In genomic region chr7:129588268-129588667, GRCh38 we compare ENCODE assay signal across 11 cellular contexts.
"Had no signal": no experiment of that assay in that cellular context is flagged by ENCODE, and none has a peak within 500 bp of the region (broad histone marks: within the 10 kb centered on the region; RNA-seq: fewer than 3 reads in every experiment).

No MANE protein-coding gene starts in this region.

- H3K4me3 ChIP-seq: GM23248, GM23338, HAP-1 had no signal

- H3K4me2 ChIP-seq: GM23338 had no signal

- DNase-seq: GM23248, GOT3, H7, H9, HCEC 1CT, HFFc6 had no signal

- H3K9ac ChIP-seq: GM23248 had no signal

- FAIRE-seq: H1, H54 had no signal

- H3K4me1 ChIP-seq: HAP-1 had no signal

- ATAC-seq: GM23338, HCT116 had no signal

- H3K36me3 ChIP-seq: HAP-1 had no signal

- H2AFZ ChIP-seq: GM23248, GM23338 had no signal

- H3K27ac ChIP-seq: GM23248 had no signal
